ENCODE assay signal across 24 cellular contexts in the genomic region with DNA sequence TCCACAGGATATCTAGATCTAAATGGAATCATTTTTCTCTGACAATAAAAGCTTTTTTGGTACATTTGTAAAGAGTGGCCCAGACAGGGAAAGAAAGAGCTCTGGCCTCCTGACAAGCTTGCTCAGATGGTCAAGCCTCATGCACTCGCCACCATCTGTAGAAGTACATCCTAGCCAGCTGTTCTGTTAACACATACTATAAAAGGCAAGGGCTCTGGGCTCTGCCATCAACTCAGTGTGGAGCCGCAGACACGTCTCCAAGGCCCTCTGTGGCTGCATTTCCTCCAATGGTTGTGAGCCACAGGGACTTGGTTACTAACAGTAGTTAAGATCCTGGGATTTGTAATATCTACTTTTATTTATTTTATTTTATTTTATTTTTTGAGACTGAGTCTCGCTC.
DNase-seq lines count a peak whose midpoint lies in the region; ATAC-seq, FAIRE-seq and TF ChIP-seq lines count a peak whose summit lies in the region.
"Had no signal": no experiment of that assay in that cellular context is flagged by ENCODE, and none has a peak within 500 bp of the region (broad histone marks: within the 10 kb centered on the region; RNA-seq: fewer than 3 reads in every experiment).

No MANE protein-coding gene starts in this region.

- TF ChIP-seq POLR2A in GM12892 (IDR thresholded peaks at IDR 0.05; ENCODE audit: low read depth, low read length): no peak

- peaks cover under 1% of the 10 kb centered on the region for H3K4me1 Mint-ChIP-seq in chondrocyte (ENCODE audit: low read depth)

- no peaks in the 10 kb centered on the region for H3K27me3 ChIP-seq in right atrium auricular region
- H3K27me3 ChIP-seq in right cardiac atrium (ENCODE audit: control insufficient read depth, insufficient read depth): no peaks in the 10 kb centered on the region
- H3K27me3 ChIP-seq: Peyer's patch, SJSA1 had no signal

- no peak overlapping the region for H3K4me3 Mint-ChIP-seq in chondrocyte (ENCODE audit: unreplicated experiment)
- H3K4me3 Mint-ChIP-seq: CD8-positive, alpha-beta T cell had no signal

- TF ChIP-seq CTCF in right atrium auricular region (IDR thresholded peaks at IDR 0.05) (no peak), chondrocyte (IDR thresholded peaks at IDR 0.05) (no peak)

- ATAC-seq in Right ventricle myocardium inferior (peak; percentile 78), right cardiac atrium (peak; percentile 71 to 95)
- ATAC-seq: CD8-positive, alpha-beta T cell had no signal

- no peak overlapping the region for H3K27ac Mint-ChIP-seq in chondrocyte (ENCODE audit: unreplicated experiment)
- H3K27ac Mint-ChIP-seq: CD8-positive, alpha-beta T cell had no signal

- no peak for FAIRE-seq in GM12892 (lab: Jason Lieb, UNC)
- FAIRE-seq: H54 had no signal

- no peaks in the 10 kb centered on the region for H3K9me3 Mint-ChIP-seq in chondrocyte (ENCODE audit: low read depth)
- H3K9me3 Mint-ChIP-seq: CD8-positive, alpha-beta T cell had no signal

- H3K9me3 ChIP-seq in right atrium auricular region (no peaks in the 10 kb centered on the region), right cardiac atrium (ENCODE audit: control insufficient read depth, low read length) (no peaks in the 10 kb centered on the region)
- H3K9me3 ChIP-seq: Peyer's patch, SJSA1 had no signal

- H3K36me3 ChIP-seq in right atrium auricular region: no peaks in the 10 kb centered on the region
- H3K36me3 ChIP-seq: Peyer's patch, SJSA1 had no signal

- H3K4me1 ChIP-seq in right atrium auricular region: no peaks in the 10 kb centered on the region
- H3K4me1 ChIP-seq in right cardiac atrium (ENCODE audit: control insufficient read depth, insufficient read depth, low read length): no peaks in the 10 kb centered on the region
- H3K4me1 ChIP-seq: SJSA1 had no signal

- no peaks in the 10 kb centered on the region for H3K36me3 Mint-ChIP-seq in chondrocyte (ENCODE audit: low read depth)
- H3K36me3 Mint-ChIP-seq: CD8-positive, alpha-beta T cell had no signal

- H3K4me3 ChIP-seq in right atrium auricular region: no peak overlapping the region
- H3K4me3 ChIP-seq in right cardiac atrium (ENCODE audit: low read length): no peak overlapping the region
- H3K4me3 ChIP-seq: Peyer's patch, SJSA1 had no signal

- no peak overlapping the region for H3K27ac ChIP-seq in right atrium auricular region
- H3K27ac ChIP-seq in right cardiac atrium (ENCODE audit: low read length): no peak overlapping the region
- H3K27ac ChIP-seq: Peyer's patch, SJSA1 had no signal

- DNase-seq in Right ventricle myocardium inferior (ENCODE audit: missing footprints): no peak
- no peak for DNase-seq in right atrium auricular region (ENCODE audit: low spot score)
- DNase-seq in NCI-H69 (lab: John Stamatoyannopoulos, UW): peak; percentile 64
- peak in 2 of 3 donors; percentile 19 to 72 for DNase-seq in right cardiac atrium
- peak; percentile 37 for DNase-seq in superior temporal gyrus (ENCODE audit: extremely low spot score)
- DNase-seq in GM12892 (ENCODE audit: insufficient read length): no peak
- DNase-seq in chondrocyte (ENCODE audit: low spot score): no peak
- DNase-seq in dedifferentiated amniotic fluid mesenchymal stem cell (ENCODE audit: extremely low spot score): no peak
- DNase-seq: 8988T; C1 segment of cervical spinal cord; Calu3; CD8-positive, alpha-beta T cell; DMS53; GDM1; Karpas-422; NCI-H1417 treated with DMSO at 0.1 percent for 48 hours; NCI-H187; NCI-H2107; NCI-H2227 treated with DMSO at 0.1 percent for 48 hours; NCI-H510A; NCI-H82; Peyer's patch had no signal

- WGBS in right cardiac atrium: 55% methylated on average over 4 of the region's 4 CpGs

- intact Hi-C loops in Right ventricle myocardium inferior (cut with DNase I): no loop called here
- intact Hi-C loops in right cardiac atrium (cut with DNase I): no loop called here

- peaks cover 3% of the 10 kb centered on the region for H3K27me3 Mint-ChIP-seq in chondrocyte (ENCODE audit: low read depth)

Comparison
In these comparisons a context has a peak if more than half of its experiments do, and no peak if none do; other contexts are left out.
1. DNase-seq: peak in NCI-H69 (single experiment), right cardiac atrium (2 of 3) and superior temporal gyrus (single experiment); none in Right ventricle myocardium inferior (single experiment), right atrium auricular region (single experiment), GM12892 (single experiment), chondrocyte (single experiment) and dedifferentiated amniotic fluid mesenchymal stem cell (single experiment).